1 cellular context compared by ENCODE assay signal in genomic region chr3:88033088-88033487, GRCh38.
TF ChIP-seq lines count a peak whose summit lies in the region.

No MANE protein-coding gene starts in this region.

TF ChIP-seq in HepG2, 621 proteins besides CTCF, POLR2A, EP300 and RAD21 (continued from another document):
- no peak for TF ChIP-seq ZNF710 (CRISPR knock-in tag; IDR thresholded peaks at IDR 0.05; ENCODE audit: borderline replicate concordance)
- TF ChIP-seq ATF4 (CRISPR knock-in tag; IDR thresholded peaks at IDR 0.05) = no peak
- TF ChIP-seq KAT2B (IDR thresholded peaks at IDR 0.05; ENCODE audit: borderline replicate concordance, low read depth, low read length) = no peak
